ENCODE assay signal across 22 cellular contexts in genomic region chr1:59085101-59085500, GRCh38.
"Had no signal": no experiment of that assay in that cellular context is flagged by ENCODE, and none has a peak within 500 bp of the region (broad histone marks: within the 10 kb centered on the region; RNA-seq: fewer than 3 reads in every experiment).

No MANE protein-coding gene starts in this region.

- DNase-seq: colonic mucosa; effector memory CD4-positive, alpha-beta T cell; hypothalamus; immature natural killer cell; islet precursor cell; kidney glomerular epithelial cell; left colon; natural killer cell; occipital lobe; ovary; posterior cingulate gyrus; psoas muscle; right cardiac atrium; sigmoid colon; spleen; stimulated activated CD4-positive, alpha-beta T cell treated with anti-CD3 and anti-CD28 coated beads, Interleukin-4, amount 100 ng/mL, for 4 hours; stimulated activated naive CD8-positive, alpha-beta T cell treated with anti-CD3 and anti-CD28 coated beads, Interleukin-15, Interleukin-2, amounts not matched to agents 100 U/mL and 50 U/mL, for 24 hours; upper lobe of left lung had no signal

- H3K27me3 Mint-ChIP-seq: stimulated activated memory B cell treated with anti-CD40 and anti-IgM and Interleukin-4, amounts not matched to agents 10 μg/mL and 1 μg/mL and 100 μg/mL, for 72 hours had no signal

- H3K36me3 Mint-ChIP-seq: stimulated activated memory B cell treated with anti-CD40 and anti-IgM and Interleukin-4, amounts not matched to agents 10 μg/mL and 1 μg/mL and 100 μg/mL, for 72 hours had no signal

- H3K4me1 ChIP-seq: colonic mucosa had no signal

- ATAC-seq: left colon; stimulated activated memory B cell treated with anti-CD40 and anti-IgM and Interleukin-4, amounts not matched to agents 10 μg/mL and 1 μg/mL and 100 μg/mL, for 72 hours had no signal

- H3K4me3 ChIP-seq: colonic mucosa, ovary, psoas muscle, sigmoid colon, spleen, thoracic aorta, tibial nerve, upper lobe of left lung had no signal

- H3K27ac ChIP-seq: colonic mucosa, ovary, psoas muscle, sigmoid colon, tibial nerve had no signal

- H3K27ac Mint-ChIP-seq: dendritic cell treated with granulocyte-macrophage colony-stimulating factor and Interleukin-4, amounts not matched to agents 40 ng/mL and 50 ng/mL, for 4 days had no signal

- H3K4me3 Mint-ChIP-seq: dendritic cell treated with granulocyte-macrophage colony-stimulating factor and Interleukin-4, amounts not matched to agents 40 ng/mL and 50 ng/mL, for 4 days; natural killer cell; stimulated activated memory B cell treated with anti-CD40 and anti-IgM and Interleukin-4, amounts not matched to agents 10 μg/mL and 1 μg/mL and 100 μg/mL, for 72 hours had no signal

- H3K36me3 ChIP-seq: colonic mucosa, ovary, sigmoid colon, spleen, thoracic aorta, tibial nerve, upper lobe of left lung had no signal

- H3K9me3 Mint-ChIP-seq: immature natural killer cell, natural killer cell had no signal

- H3K9me3 ChIP-seq: colonic mucosa, ovary had no signal

- H3K27me3 ChIP-seq: colonic mucosa, ovary, sigmoid colon, spleen, tibial nerve, upper lobe of left lung had no signal
